In genomic region chr2:111702119-111702808, GRCh38 we compare ENCODE assay signal across 8 cellular contexts.
DNase-seq lines count a peak whose midpoint lies in the region; ATAC-seq and TF ChIP-seq lines count a peak whose summit lies in the region.

No MANE protein-coding gene starts in this region.

- no peak for TF ChIP-seq EP300 in SK-N-SH (IDR thresholded peaks at IDR 0.05; ENCODE audit: borderline replicate concordance in 1 of 2, low read depth in 1 of 2, low read length in 1 of 2)

- H3F3A ChIP-seq in SK-N-SH (replicated peaks; ENCODE audit: insufficient read depth): peaks cover 4% of the 10 kb centered on the region

- POLR2A ChIA-PET in SK-N-SH (lab: Yijun Ruan, JAX): no interaction called here

- no peaks in the 10 kb centered on the region for H3K9me3 ChIP-seq in SK-N-SH
- no peaks in the 10 kb centered on the region for H3K9me3 ChIP-seq in lung (ENCODE audit: control insufficient read depth in 2 of 2, insufficient read depth in 1 of 2, low read length in 1 of 2)

- no peaks in the 10 kb centered on the region for H3K27me3 ChIP-seq in SK-N-SH (ENCODE audit: insufficient read depth)
- H3K27me3 ChIP-seq in dorsolateral prefrontal cortex: no peaks in the 10 kb centered on the region
- no peaks in the 10 kb centered on the region for H3K27me3 ChIP-seq in lung (ENCODE audit: control insufficient read depth, insufficient read depth)

- H3K4me1 ChIP-seq in SK-N-SH (ENCODE audit: control insufficient read depth in 1 of 2, insufficient read depth in 2 of 2, low read depth in 1 of 2, low read length in 1 of 2) (peaks cover 22 to 27% of the 10 kb centered on the region in 2 experiments; a peak in 3 of 4 replicates), lung (ENCODE audit: control insufficient read depth in 2 of 2, insufficient read depth in 2 of 2, low read length in 2 of 2) (peaks cover 0 to 10% of the 10 kb centered on the region in 2 donors)

- H3K27ac ChIP-seq in SK-N-SH (ENCODE audit: low read depth in 2 of 2, low read length in 1 of 2): no peak overlapping the region
- no peak overlapping the region for H3K27ac ChIP-seq in dorsolateral prefrontal cortex
- H3K27ac ChIP-seq in lung (ENCODE audit: low read depth in 1 of 2, low read length in 1 of 2): no peak overlapping the region

- H3K4me2 ChIP-seq in SK-N-SH: no peak overlapping the region

- CTCF ChIA-PET in SK-N-SH (lab: Yijun Ruan, JAX): interaction anchor here (0.6 to 1.9 kb wide), 2 partner anchors 8 to 11 kb away, joined by 3 to 7 read pairs; no protein-coding TSS in a partner anchor

- TF ChIP-seq CTCF in SK-N-SH (IDR thresholded peaks at IDR 0.05) (peak; percentile 60), dorsolateral prefrontal cortex (IDR thresholded peaks at IDR 0.05 in 54 of 56, conservative IDR thresholded peaks at IDR 0.05 in 2 of 56; ENCODE audit: low read depth in 1 of 56, partially characterized antibody in 56 of 56) (peak in 55 of 56 donors; percentile 31 to 72 (median 56)), lung (IDR thresholded peaks at IDR 0.05; ENCODE audit: control extremely low read depth, extremely low read depth) (peak; percentile 58)

- no peaks in the 10 kb centered on the region for H3K79me2 ChIP-seq in SK-N-SH (ENCODE audit: insufficient read depth)

- no peak overlapping the region for H2AFZ ChIP-seq in SK-N-SH (ENCODE audit: low read depth)

- intact Hi-C loops in dorsolateral prefrontal cortex (cut with DNase I): loop anchor here in 1 of 2 donors (10.0 kb wide), 1 partner anchor 587 kb away; no protein-coding TSS in a partner anchor

- 88% methylated on average over 14 of the region's 14 CpGs for WGBS in SK-N-SH (ENCODE audit: low lambda C conversion rate)
- WGBS in lung, 2 donors: 48 to 59% methylated on average over 14 of the region's 14 CpGs

- no peak overlapping the region; a peak in 1 of 4 replicates for H3K4me3 ChIP-seq in SK-N-SH (ENCODE audit: low read depth in 2 of 2, low read length in 1 of 2)
- no peak overlapping the region for H3K4me3 ChIP-seq in dorsolateral prefrontal cortex
- H3K4me3 ChIP-seq in lung: no peak overlapping the region

- no peaks in the 10 kb centered on the region for H3K36me3 ChIP-seq in SK-N-SH (replicated peaks in 1 of 2; ENCODE audit: control insufficient read depth in 1 of 2, insufficient read depth in 2 of 2, low read length in 1 of 2)
- no peaks in the 10 kb centered on the region for H3K36me3 ChIP-seq in lung (ENCODE audit: control insufficient read depth in 2 of 2, insufficient read depth in 2 of 2, low read length in 2 of 2)

- TF ChIP-seq RAD21 in SK-N-SH (IDR thresholded peaks at IDR 0.05; ENCODE audit: low read length): peak; percentile 63

- H3K9me2 ChIP-seq in SK-N-SH: no peaks in the 10 kb centered on the region

- DNase-seq in SK-N-SH (peak; percentile 52), NCI-H1694 treated with DMSO at 0.1 percent for 48 hours (lab: John Stamatoyannopoulos, UW) (peak; percentile 35), dorsolateral prefrontal cortex (no peak), lung (ENCODE audit: low spot score) (peak; percentile 51), superior temporal gyrus (ENCODE audit: extremely low spot score) (peak; percentile 44)
- DNase-seq in activated CD4-positive, CD25-positive, alpha-beta regulatory T cell treated with anti-CD3 and anti-CD28 coated beads, Interleukin-2, amount 50 U/mL, for 16 hours (ENCODE audit: low read depth, low spot score): peak; percentile 36

- no peak overlapping the region for H3K9ac ChIP-seq in SK-N-SH

- ATAC-seq in SK-N-SH treated with all-trans-retinoic acid at 6 μM for 48 hours (no peak), lung (ENCODE audit: insufficient read depth, low FRiP score) (peak; percentile 37), GM18867 (IDR thresholded peaks at IDR 0.05; ENCODE audit: unreplicated experiment) (no peak)

- H4K20me1 ChIP-seq in SK-N-SH (ENCODE audit: insufficient read depth): no peaks in the 10 kb centered on the region; the same call in 1 of the 2 replicates

TF ChIP-seq in SK-N-SH, 30 proteins besides CTCF, POLR2A, EP300 and RAD21:
- TF ChIP-seq SMC3 (IDR thresholded peaks at IDR 0.05; ENCODE audit: low read depth, low read length) (peak; percentile 50), EZH2phosphoT487 (IDR thresholded peaks at IDR 0.05; ENCODE audit: borderline replicate concordance, low read depth) (no peak)

TF ChIP-seq in SK-N-SH treated with all-trans-retinoic acid at 6 μM for 48 hours, 23 proteins besides CTCF, POLR2A, EP300 and RAD21 (continues in another document):
- TF ChIP-seq ZNF70 (CRISPR knock-in tag; IDR thresholded peaks at IDR 0.05) (no peak), GLIS3 (CRISPR knock-in tag; IDR thresholded peaks at IDR 0.05) (no peak), ISL1 (CRISPR knock-in tag; IDR thresholded peaks at IDR 0.05) (no peak), ARNTL (CRISPR knock-in tag; IDR thresholded peaks at IDR 0.05; ENCODE audit: borderline replicate concordance, low read depth) (no peak), RARB (CRISPR knock-in tag; IDR thresholded peaks at IDR 0.05) (no peak), ZFP3 (CRISPR knock-in tag; IDR thresholded peaks at IDR 0.05) (no peak), SNAI2 (CRISPR knock-in tag; IDR thresholded peaks at IDR 0.05) (no peak), BACH2 (CRISPR knock-in tag; IDR thresholded peaks at IDR 0.05; ENCODE audit: borderline replicate concordance) (no peak), OSR1 (CRISPR knock-in tag; IDR thresholded peaks at IDR 0.05) (no peak), PPARA (CRISPR knock-in tag; IDR thresholded peaks at IDR 0.05; ENCODE audit: borderline replicate concordance) (no peak), ZNF8 (CRISPR knock-in tag; IDR thresholded peaks at IDR 0.05) (no peak), ZNF565 (CRISPR knock-in tag; conservative IDR thresholded peaks at IDR 0.05; ENCODE audit: low read depth) (no peak), TSHZ2 (CRISPR knock-in tag; IDR thresholded peaks at IDR 0.05) (no peak)
- TF ChIP-seq, protein P1, sequence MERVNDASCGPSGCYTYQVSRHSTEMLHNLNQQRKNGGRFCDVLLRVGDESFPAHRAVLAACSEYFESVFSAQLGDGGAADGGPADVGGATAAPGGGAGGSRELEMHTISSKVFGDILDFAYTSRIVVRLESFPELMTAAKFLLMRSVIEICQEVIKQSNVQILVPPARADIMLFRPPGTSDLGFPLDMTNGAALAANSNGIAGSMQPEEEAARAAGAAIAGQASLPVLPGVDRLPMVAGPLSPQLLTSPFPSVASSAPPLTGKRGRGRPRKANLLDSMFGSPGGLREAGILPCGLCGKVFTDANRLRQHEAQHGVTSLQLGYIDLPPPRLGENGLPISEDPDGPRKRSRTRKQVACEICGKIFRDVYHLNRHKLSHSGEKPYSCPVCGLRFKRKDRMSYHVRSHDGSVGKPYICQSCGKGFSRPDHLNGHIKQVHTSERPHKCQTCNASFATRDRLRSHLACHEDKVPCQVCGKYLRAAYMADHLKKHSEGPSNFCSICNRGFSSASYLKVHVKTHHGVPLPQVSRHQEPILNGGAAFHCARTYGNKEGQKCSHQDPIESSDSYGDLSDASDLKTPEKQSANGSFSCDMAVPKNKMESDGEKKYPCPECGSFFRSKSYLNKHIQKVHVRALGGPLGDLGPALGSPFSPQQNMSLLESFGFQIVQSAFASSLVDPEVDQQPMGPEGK (CRISPR knock-in tag; IDR thresholded peaks at IDR 0.05; ENCODE audit: borderline replicate concordance): no peak
- TF ChIP-seq, protein P2, sequence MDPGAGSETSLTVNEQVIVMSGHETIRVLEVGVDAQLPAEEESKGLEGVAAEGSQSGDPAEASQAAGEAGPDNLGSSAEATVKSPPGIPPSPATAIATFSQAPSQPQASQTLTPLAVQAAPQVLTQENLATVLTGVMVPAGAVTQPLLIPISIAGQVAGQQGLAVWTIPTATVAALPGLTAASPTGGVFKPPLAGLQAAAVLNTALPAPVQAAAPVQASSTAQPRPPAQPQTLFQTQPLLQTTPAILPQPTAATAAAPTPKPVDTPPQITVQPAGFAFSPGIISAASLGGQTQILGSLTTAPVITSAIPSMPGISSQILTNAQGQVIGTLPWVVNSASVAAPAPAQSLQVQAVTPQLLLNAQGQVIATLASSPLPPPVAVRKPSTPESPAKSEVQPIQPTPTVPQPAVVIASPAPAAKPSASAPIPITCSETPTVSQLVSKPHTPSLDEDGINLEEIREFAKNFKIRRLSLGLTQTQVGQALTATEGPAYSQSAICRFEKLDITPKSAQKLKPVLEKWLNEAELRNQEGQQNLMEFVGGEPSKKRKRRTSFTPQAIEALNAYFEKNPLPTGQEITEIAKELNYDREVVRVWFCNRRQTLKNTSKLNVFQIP (CRISPR knock-in tag; IDR thresholded peaks at IDR 0.05; ENCODE audit: borderline replicate concordance, low read depth): no peak

Comparison
In these comparisons a context has a peak if more than half of its experiments do, and no peak if none do; other contexts are left out.
1. DNase-seq: peak in SK-N-SH (single experiment), NCI-H1694 treated with DMSO at 0.1 percent for 48 hours (single experiment), activated CD4-positive, CD25-positive, alpha-beta regulatory T cell treated with anti-CD3 and anti-CD28 coated beads, Interleukin-2, amount 50 U/mL, for 16 hours (single experiment), lung (single experiment) and superior temporal gyrus (single experiment); none in dorsolateral prefrontal cortex (0 of 10).
2. Peak in every context shown above with its lines, with median percentiles within 50 percentile points of each other: CTCF ChIP-seq.